Comparison of ENCODE assay signal across 13 cellular contexts in genomic region chr14:100622708-100623485, GRCh38. TPM values are rescaled to one million over a fixed set of nuclear protein-coding genes. Genes with fewer than 3 reads are reported as not detected.
DNase-seq lines count a peak whose midpoint lies in the region; ATAC-seq, FAIRE-seq and TF ChIP-seq lines count a peak whose summit lies in the region.
"Had no signal": no experiment of that assay in that cellular context is flagged by ENCODE, and none has a peak within 500 bp of the region (broad histone marks: within the 10 kb centered on the region; RNA-seq: fewer than 3 reads in every experiment).

No MANE protein-coding gene starts in this region.

- H4K91ac ChIP-seq in H9 (ENCODE audit: insufficient read length, low read depth, low read length) = no peak overlapping the region

- TF ChIP-seq CTCF in H9 (conservative IDR thresholded peaks at IDR 0.05) (no peak), RWPE2 (IDR thresholded peaks at IDR 0.05; ENCODE audit: poor library complexity, severe bottlenecking) (no peak), kidney (IDR thresholded peaks at IDR 0.05; ENCODE audit: borderline replicate concordance, extremely low read depth, insufficient read depth) (no peak), GM20000 (IDR thresholded peaks at IDR 0.05; ENCODE audit: extremely low read depth, missing control alignments) (no peak)

- H3K9ac ChIP-seq in H9 (ENCODE audit: extremely low read depth, insufficient read length, low read length) (no peak overlapping the region), kidney (ENCODE audit: low read length in 2 of 2) (no peak overlapping the region)

- H3K9me3 ChIP-seq in H9 (ENCODE audit: control insufficient read depth, low read depth, low read length) (no peaks in the 10 kb centered on the region), RWPE2 (ENCODE audit: severe bottlenecking) (peaks cover 3% of the 10 kb centered on the region), kidney (ENCODE audit: control insufficient read depth in 1 of 2, low read length in 2 of 2) (no peaks in the 10 kb centered on the region)

- H3K36me3 ChIP-seq in RWPE2 (ENCODE audit: low read depth) (no peaks in the 10 kb centered on the region), kidney (ENCODE audit: control insufficient read depth in 1 of 2, insufficient read depth in 2 of 2, low read length in 2 of 2) (no peaks in the 10 kb centered on the region)

- no peak overlapping the region for H3K4me3 Mint-ChIP-seq in H9
- H3K4me3 Mint-ChIP-seq: IgD-negative memory B cell had no signal

- no peak overlapping the region for H3K56ac ChIP-seq in H9 (ENCODE audit: insufficient read length, low read depth, low read length)

- no peak overlapping the region for H2BK12ac ChIP-seq in H9 (ENCODE audit: insufficient read length, low read depth, low read length)

- H3K79me1 ChIP-seq in H9 (ENCODE audit: insufficient read depth, low read depth, low read length, poor library complexity, severe bottlenecking) = no peaks in the 10 kb centered on the region

- no peak overlapping the region for H2BK5ac ChIP-seq in H9 (ENCODE audit: insufficient read length, low read length)

- H3K23ac ChIP-seq in H9 (ENCODE audit: insufficient read length, low read depth, low read length) = no peak overlapping the region

- no peak for FAIRE-seq in kidney (lab: Jason Lieb, UNC)

- ATAC-seq in RWPE2 (ENCODE audit: low read depth) = no peak
- no peak for ATAC-seq in sciatic nerve
- ATAC-seq in HG03039 (IDR thresholded peaks at IDR 0.05; ENCODE audit: unreplicated experiment) = no peak

- H3K27ac ChIP-seq in H9 (ENCODE audit: insufficient read length, low read depth, low read length) = no peak overlapping the region
- no peak overlapping the region for H3K27ac ChIP-seq in RWPE2 (ENCODE audit: poor library complexity, severe bottlenecking)
- no peak overlapping the region for H3K27ac ChIP-seq in kidney (ENCODE audit: low read depth in 2 of 2, low read length in 2 of 2)
- H3K27ac ChIP-seq: RWPE1 had no signal

- no peaks in the 10 kb centered on the region; a peak in 2 of 5 replicates for H3K9me3 Mint-ChIP-seq in H9

- H3K23me2 ChIP-seq in H9 (ENCODE audit: insufficient read length, low read depth, low read length, poor library complexity, severe bottlenecking) = no peaks in the 10 kb centered on the region

- H3K27me3 Mint-ChIP-seq in H9 (ENCODE audit: low read depth) = peaks cover 64% of the 10 kb centered on the region

- H2BK120ac ChIP-seq in H9 (ENCODE audit: low read depth, low read length, poor library complexity, severe bottlenecking) = no peak overlapping the region

- no peak overlapping the region for H2AFZ ChIP-seq in H9 (ENCODE audit: low read length)

- H3K4ac ChIP-seq in H9 (ENCODE audit: low read depth, low read length) = no peak overlapping the region

- no peaks in the 10 kb centered on the region for H3K79me2 ChIP-seq in H9 (ENCODE audit: insufficient read depth, low read length)

- no peak overlapping the region for H4K8ac ChIP-seq in H9 (replicated peaks; ENCODE audit: insufficient read length, low read depth, low read length)

- H3K27me3 ChIP-seq in H9 (ENCODE audit: insufficient read depth, low read length) (no peaks in the 10 kb centered on the region), RWPE2 (ENCODE audit: insufficient read depth, poor library complexity, severe bottlenecking) (no peaks in the 10 kb centered on the region)

- H3K4me1 ChIP-seq in H9 (ENCODE audit: insufficient read depth, low read length) (no peaks in the 10 kb centered on the region), RWPE2 (ENCODE audit: insufficient read depth, poor library complexity, severe bottlenecking) (peaks cover 11% of the 10 kb centered on the region), kidney (ENCODE audit: control insufficient read depth in 1 of 2, insufficient read depth in 1 of 2, low read depth in 1 of 2, low read length in 2 of 2) (peaks cover 2 to 5% of the 10 kb centered on the region in 2 donors)

- no peaks in the 10 kb centered on the region for H4K20me1 ChIP-seq in H9 (ENCODE audit: control insufficient read depth, insufficient read depth, insufficient read length)

- H3K4me3 ChIP-seq in RWPE2 (ENCODE audit: severe bottlenecking) = no peak overlapping the region
- no peak overlapping the region for H3K4me3 ChIP-seq in kidney (ENCODE audit: low read length in 2 of 2)

- H3K4me1 Mint-ChIP-seq in H9 = peaks cover 3 to 5% of the 10 kb centered on the region in 2 experiments; a peak in 2 of 4 replicates
- H3K4me1 Mint-ChIP-seq: IgD-negative memory B cell had no signal

- no peak overlapping the region for H2BK20ac ChIP-seq in H9 (ENCODE audit: low read depth, low read length, poor library complexity, severe bottlenecking)

- peak; percentile 12 for DNase-seq in H9
- DNase-seq in RWPE2 (ENCODE audit: low spot score) = peak; percentile 54
- peak; percentile 31 for DNase-seq in kidney
- DNase-seq in sciatic nerve (ENCODE audit: low spot score) = peak; percentile 28
- DNase-seq in GM20000 (ENCODE audit: low spot score) = no peak
- DNase-seq in NCI-H774 (lab: John Stamatoyannopoulos, UW) = no peak
- DNase-seq: DMS 273 treated with DMSO at 0.1 percent for 48 hours, NCI-H1417 treated with DMSO at 0.1 percent for 48 hours, NCI-H2081 treated with DMSO at 0.1 percent for 48 hours, NCI-H526 had no signal

- no peak overlapping the region for H2BK15ac ChIP-seq in H9 (ENCODE audit: low read depth, low read length)

- H3K18ac ChIP-seq in H9 (ENCODE audit: insufficient read length, low read depth, low read length) = no peak overlapping the region

- intact Hi-C loops in kidney (cut with DNase I) (no loop called here), sciatic nerve (cut with DNase I) (no loop called here)

- no peak overlapping the region for H4K5ac ChIP-seq in H9 (ENCODE audit: insufficient read length, low read depth, low read length)

- H3K27ac Mint-ChIP-seq in H9 = no peak overlapping the region
- H3K27ac Mint-ChIP-seq: IgD-negative memory B cell had no signal

- H2AK5ac ChIP-seq in H9 (ENCODE audit: insufficient read length, low read length) = no peak overlapping the region

- WGBS in H9 (ENCODE audit: extremely low coverage, insufficient read length, low lambda C conversion rate) = no CpG with 5 or more reads among the region's 22 CpGs

- H3T11ph ChIP-seq in H9 (ENCODE audit: low read length) = no peak overlapping the region

- H3K14ac ChIP-seq in H9 (ENCODE audit: insufficient read depth, low read length) = no peak overlapping the region

- H3K36me3 Mint-ChIP-seq in H9 (ENCODE audit: insufficient read depth in 1 of 3, low read depth in 3 of 3) = no peaks in the 10 kb centered on the region
- H3K36me3 Mint-ChIP-seq: IgD-negative memory B cell had no signal

- no peak overlapping the region for H3K4me2 ChIP-seq in H9 (ENCODE audit: insufficient read depth, insufficient read length, low read length)

RNA-seq across cellular contexts. Expression of gene BEGAIN, which starts 35.7 kb away (rescaled TPM):
- total RNA-seq in H9 (2021) (2.6 and 2.7 TPM in 2 replicates), kidney (1.4 TPM), sciatic nerve (12.3 TPM)
- polyA plus RNA-seq in kidney (ENCODE audit: insufficient read depth, low read depth, low replicate concordance) = 0.52 TPM

Comparison
In these comparisons a context has a peak if more than half of its experiments do, and no peak if none do; other contexts are left out.
1. DNase-seq: peak in H9 (single experiment), RWPE2 (single experiment), kidney (single experiment) and sciatic nerve (single experiment); none in GM20000 (single experiment) and NCI-H774 (single experiment).